Comparison of ENCODE assay signal across 8 cellular contexts in the genomic region with DNA sequence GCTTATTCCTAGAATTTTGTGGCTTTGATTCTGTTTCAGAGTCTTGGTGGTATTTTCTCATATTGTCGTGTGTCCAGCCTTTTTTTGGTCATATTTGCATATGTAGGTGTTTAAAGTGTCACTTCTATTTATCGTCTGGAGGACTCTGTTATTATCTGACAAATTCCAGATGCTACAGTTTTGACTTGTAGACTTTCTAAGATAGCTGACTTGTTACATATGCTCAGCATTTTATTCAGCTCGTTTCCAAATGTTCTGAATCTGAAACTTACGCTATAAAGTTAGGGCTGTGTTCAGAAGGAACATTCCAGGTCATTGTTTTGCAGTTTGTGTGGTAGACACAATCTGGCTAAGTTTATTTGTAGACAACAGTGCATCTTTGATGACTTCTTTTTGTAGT. TPM values are rescaled to one million over a fixed set of nuclear protein-coding genes. Genes with fewer than 3 reads are reported as not detected.
DNase-seq lines count a peak whose midpoint lies in the region; ATAC-seq and TF ChIP-seq lines count a peak whose summit lies in the region.

No MANE protein-coding gene starts in this region.

- H3K9me3 Mint-ChIP-seq in naive thymus-derived CD4-positive, alpha-beta T cell = no peaks in the 10 kb centered on the region

- H3K27ac ChIP-seq in KOPT-K1 (ENCODE audit: low read depth, low read length, poor library complexity, severe bottlenecking) (peak overlapping the region; percentile 98), colonic mucosa (no peak overlapping the region)
- peak overlapping the region; percentile 43 for H3K27ac ChIP-seq in naive thymus-derived CD4-positive, alpha-beta T cell (ENCODE audit: low read depth, low read length)

- no peak for TF ChIP-seq CTCF in AG10803 (conservative IDR thresholded peaks at IDR 0.05; ENCODE audit: low read length)
- no peak for TF ChIP-seq CTCF in colonic mucosa (IDR thresholded peaks at IDR 0.05)

- no peaks in the 10 kb centered on the region for H3K9me3 ChIP-seq in KOPT-K1 (ENCODE audit: insufficient read depth, low read length, poor library complexity, severe bottlenecking)
- no peaks in the 10 kb centered on the region for H3K9me3 ChIP-seq in colonic mucosa
- no peaks in the 10 kb centered on the region for H3K9me3 ChIP-seq in naive thymus-derived CD4-positive, alpha-beta T cell (ENCODE audit: control insufficient read depth in 2 of 3, low read length in 3 of 3)

- DNase-seq in AG10803 (ENCODE audit: low read depth) (peak; percentile 35), colonic mucosa (no peak), DMS153 (lab: John Stamatoyannopoulos, UW) (no peak), sciatic nerve (ENCODE audit: low spot score) (no peak), NCI-H2171 (lab: John Stamatoyannopoulos, UW) (no peak)
- DNase-seq in naive thymus-derived CD4-positive, alpha-beta T cell = no peak

- peak overlapping the region; percentile 69 to 94 (median 84) for H3K4me3 Mint-ChIP-seq in naive thymus-derived CD4-positive, alpha-beta T cell

- ATAC-seq in naive thymus-derived CD4-positive, alpha-beta T cell = no peak
- ATAC-seq in GM18873 (IDR thresholded peaks at IDR 0.05; ENCODE audit: low FRiP score, unreplicated experiment) (no peak), sciatic nerve (no peak)

- peak overlapping the region in 1 of 2 donors; percentile 42 for H3K9ac ChIP-seq in colonic mucosa (ENCODE audit: low read depth in 2 of 2, low read length in 2 of 2)

- H3K27me3 Mint-ChIP-seq in naive thymus-derived CD4-positive, alpha-beta T cell = no peaks in the 10 kb centered on the region

- H3K36me3 ChIP-seq in KOPT-K1 (ENCODE audit: insufficient read depth, low read length) (peaks cover 53% of the 10 kb centered on the region), colonic mucosa (no peaks in the 10 kb centered on the region)
- H3K36me3 ChIP-seq in naive thymus-derived CD4-positive, alpha-beta T cell (ENCODE audit: control insufficient read depth in 2 of 3, insufficient read depth in 3 of 3, low read length in 3 of 3) = peaks cover 0 to 9% (median 0%) of the 10 kb centered on the region in 3 experiments

- no peaks in the 10 kb centered on the region for H3K27me3 ChIP-seq in colonic mucosa
- no peaks in the 10 kb centered on the region for H3K27me3 ChIP-seq in naive thymus-derived CD4-positive, alpha-beta T cell (ENCODE audit: control insufficient read depth in 2 of 2, insufficient read depth in 2 of 2, low read length in 2 of 2)

- H3K27ac Mint-ChIP-seq in naive thymus-derived CD4-positive, alpha-beta T cell = peak overlapping the region in 8 of 9 donors; percentile 12 to 77 (median 62)

- POLR2A ChIA-PET in naive thymus-derived CD4-positive, alpha-beta T cell (lab: Charles Lee) = interaction anchor here (0.7 to 1.2 kb wide), 2 partner anchors 10 to 12 kb away, joined by 3 to 4 read pairs; no protein-coding TSS in a partner anchor

- peak overlapping the region; percentile 73 for H3K4me3 ChIP-seq in AG10803 (ENCODE audit: low read length)
- H3K4me3 ChIP-seq in colonic mucosa = peak overlapping the region; percentile 79
- peak overlapping the region; percentile 14 for H3K4me3 ChIP-seq in naive thymus-derived CD4-positive, alpha-beta T cell (ENCODE audit: low read length)

- H3K4me1 Mint-ChIP-seq in naive thymus-derived CD4-positive, alpha-beta T cell = peaks cover 40 to 64% (median 59%) of the 10 kb centered on the region in 7 donors

- H3K4me1 ChIP-seq in colonic mucosa = peaks cover 20% of the 10 kb centered on the region
- H3K4me1 ChIP-seq in naive thymus-derived CD4-positive, alpha-beta T cell (ENCODE audit: control insufficient read depth in 2 of 2, insufficient read depth in 2 of 2, low read length in 2 of 2) = peaks cover 26 to 43% of the 10 kb centered on the region in 2 donors

- H3K36me3 Mint-ChIP-seq in naive thymus-derived CD4-positive, alpha-beta T cell = peaks cover 9 to 33% (median 24%) of the 10 kb centered on the region in 5 donors

- intact Hi-C loops in colonic mucosa (cut with DNase I) (loop anchor here (5.0 kb wide), 1 partner anchor 51 kb away; no protein-coding TSS in a partner anchor), sciatic nerve (cut with DNase I) (no loop called here)
- intact Hi-C loops in naive thymus-derived CD4-positive, alpha-beta T cell (cut with micrococcal nuclease) = loop anchor here (1.0 to 5.0 kb wide), 5 partner anchors 14 to 1416 kb away; a partner anchor contains a TSS

- CTCF ChIA-PET in naive thymus-derived CD4-positive, alpha-beta T cell (lab: Charles Lee) = interaction anchor here (0.6 to 1.9 kb wide), 3 partner anchors 13 to 217 kb away, joined by 3 to 6 read pairs (median 4); no protein-coding TSS in a partner anchor

RNA-seq across cellular contexts. Expression of a gene that starts 1.9 kb away (rescaled TPM):
- total RNA-seq in colonic mucosa = 10 to 100 TPM; 60.3 to 92.9 TPM
- total RNA-seq in naive thymus-derived CD4-positive, alpha-beta T cell = 10 to 100 TPM; 56.3 to 87.0 (median 63.8) TPM
- polyA plus RNA-seq in naive thymus-derived CD4-positive, alpha-beta T cell = 10 to 100 TPM; 35.0 to 38.9 TPM
- 113 TPM for total RNA-seq in sciatic nerve

Comparison
In these comparisons a context has a peak if more than half of its experiments do, and no peak if none do; other contexts are left out.
1. H3K4me3 ChIP-seq: peak in every context shown above with its lines; median percentile 79 in colonic mucosa; 73 in AG10803; 14 in naive thymus-derived CD4-positive, alpha-beta T cell.